28 cellular contexts compared by ENCODE assay signal in the genomic region with DNA sequence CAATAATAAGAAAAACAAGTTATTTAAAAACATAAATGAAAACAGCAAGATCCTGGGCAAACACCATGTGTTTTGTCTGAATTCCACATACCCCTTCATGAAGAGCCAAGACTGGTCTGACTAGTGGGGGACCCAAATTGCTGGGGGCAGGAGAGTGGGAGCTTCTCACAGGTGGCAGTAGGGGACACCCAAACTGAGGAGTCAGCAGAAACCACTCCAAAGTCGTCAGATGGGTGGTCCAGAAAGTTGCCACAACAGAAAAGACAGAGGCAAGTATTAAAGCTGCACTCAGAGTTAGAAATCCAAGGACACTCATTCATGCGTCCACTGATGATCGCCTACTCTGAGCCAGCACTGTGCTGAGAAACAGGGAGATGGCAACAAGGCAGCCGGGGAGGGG. TPM values are rescaled to one million over a fixed set of nuclear protein-coding genes. Genes with fewer than 3 reads are reported as not detected.
A peak's percentile ranks its signal among the peaks of the same experiment; 100 is the strongest.
DNase-seq lines count a peak whose midpoint lies in the region; ATAC-seq, FAIRE-seq and TF ChIP-seq lines count a peak whose summit lies in the region.
"Had no signal": no experiment of that assay in that cellular context is flagged by ENCODE, and none has a peak within 500 bp of the region (broad histone marks: within the 10 kb centered on the region; RNA-seq: fewer than 3 reads in every experiment).

No MANE protein-coding gene starts in this region.

- H3K36me3 ChIP-seq in K562 (ENCODE audit: control insufficient read depth, insufficient read depth, low read length), result no peaks in the 10 kb centered on the region
- H3K36me3 ChIP-seq in trophoblast cell (ENCODE audit: control insufficient read depth in 1 of 2, insufficient read depth in 2 of 2, low read length in 2 of 2), result no peaks in the 10 kb centered on the region
- H3K36me3 ChIP-seq: BLaER1, HAP-1 had no signal

- no peak for DNase-seq in natural killer cell treated with Interleukin-12 subunit alpha and Interleukin-12 subunit beta and Interleukin-15 and Interleukin-18, amount 100 ng/mL, for 72 hours (ENCODE audit: low spot score)
- no peak for DNase-seq in natural killer cell
- no peak for DNase-seq in K562 (ENCODE audit: extremely low read depth in 1 of 4, low spot score in 3 of 4)
- no peak for DNase-seq in trophoblast cell
- no peak for DNase-seq in EL
- no peak for DNase-seq in MCF 10A (ENCODE audit: unreplicated experiment)
- DNase-seq in HK-2 (ENCODE audit: unreplicated experiment), result no peak
- no peak for DNase-seq in G401 (ENCODE audit: low spot score)
- DNase-seq: 8988T; CD4-positive, alpha-beta T cell; GM23248; HFFc6; NCI-H1092; NCI-H1436; NCI-H187; NCI-H2171 treated with DMSO at 0.1 percent for 48 hours; NCI-H345; NCI-H524; NCI-H748 treated with DMSO at 0.1 percent for 48 hours; SIG-M5; SK-N-SH had no signal

- no peak overlapping the region for H3K4me2 ChIP-seq in K562 (ENCODE audit: insufficient read depth, low read length)
- H3K4me2 ChIP-seq in trophoblast cell (ENCODE audit: low read length), result no peak overlapping the region
- H3K4me2 ChIP-seq: BLaER1 had no signal

- no peaks in the 10 kb centered on the region for H3K9me3 Mint-ChIP-seq in natural killer cell treated with Interleukin-12 subunit alpha and Interleukin-12 subunit beta and Interleukin-15 and Interleukin-18, amount 100 ng/mL, for 72 hours
- no peaks in the 10 kb centered on the region for H3K9me3 Mint-ChIP-seq in natural killer cell
- H3K9me3 Mint-ChIP-seq in MCF 10A (ENCODE audit: unreplicated experiment), result no peaks in the 10 kb centered on the region
- H3K9me3 Mint-ChIP-seq: CD4-positive, alpha-beta T cell; HFFc6; IgD-negative memory B cell had no signal

- H2AK5ac ChIP-seq in trophoblast cell (ENCODE audit: low read length), result peak overlapping the region; percentile 85

- TF ChIP-seq EP300 in K562 (IDR thresholded peaks at IDR 0.05; ENCODE audit: low read length), result no peak

- peak overlapping the region; percentile 74 for H2BK12ac ChIP-seq in trophoblast cell (ENCODE audit: low read length)

- no peak overlapping the region for H4K12ac ChIP-seq in trophoblast cell (ENCODE audit: low read depth, low read length)

- TF ChIP-seq CTCF in natural killer cell (IDR thresholded peaks at IDR 0.05) (no peak), K562 (IDR thresholded peaks at IDR 0.05 in 2 of 3, conservative IDR thresholded peaks at IDR 0.05 in 1 of 3; ENCODE audit: insufficient read depth in 2 of 3, low read depth in 1 of 3, low read length in 3 of 3) (no peak), MCF 10A (IDR thresholded peaks at IDR 0.05; ENCODE audit: unreplicated experiment) (no peak)

- H3K9me3 ChIP-seq in K562 (replicated peaks; ENCODE audit: control insufficient read depth, insufficient read depth, low read depth, low read length), result no peaks in the 10 kb centered on the region
- no peaks in the 10 kb centered on the region for H3K9me3 ChIP-seq in trophoblast cell (ENCODE audit: insufficient read depth, low read depth, low read length)
- H3K9me3 ChIP-seq: BLaER1, HAP-1, SK-N-SH had no signal

- H4K8ac ChIP-seq in trophoblast cell (ENCODE audit: low read depth, low read length), result peak overlapping the region; percentile 3

- POLR2A ChIA-PET in K562 (lab: Yijun Ruan, JAX) (interaction anchor here (0.6 kb wide), 2 partner anchors 9 to 297 kb away, joined by 3 to 4 read pairs; no protein-coding TSS in a partner anchor), MCF 10A (lab: Yijun Ruan, JAX) (no interaction called here)

- H3K79me2 ChIP-seq in K562 (ENCODE audit: control insufficient read depth, insufficient read depth, low read length), result no peaks in the 10 kb centered on the region
- no peaks in the 10 kb centered on the region for H3K79me2 ChIP-seq in trophoblast cell (ENCODE audit: control insufficient read depth, insufficient read depth, low read length, poor library complexity)

- peak overlapping the region; percentile 86 for H4K91ac ChIP-seq in trophoblast cell (ENCODE audit: low read depth, low read length)

- H3K4ac ChIP-seq in trophoblast cell (ENCODE audit: low read depth, low read length), result peak overlapping the region; percentile 39

- H3K4me3 Mint-ChIP-seq in natural killer cell treated with Interleukin-12 subunit alpha and Interleukin-12 subunit beta and Interleukin-15 and Interleukin-18, amount 100 ng/mL, for 72 hours, result no peak overlapping the region
- H3K4me3 Mint-ChIP-seq in natural killer cell (no peak overlapping the region), MCF 10A (ENCODE audit: unreplicated experiment) (no peak overlapping the region)
- H3K4me3 Mint-ChIP-seq: CD4-positive, alpha-beta T cell; HFFc6; IgD-negative memory B cell had no signal

- in situ Hi-C loops in K562 (cut with MboI) (no loop called here), G401 (cut with HindIII; ENCODE audit: low sequenced_read_pairs) (no loop called here)

- intact Hi-C loops in natural killer cell (cut with micrococcal nuclease) (no loop called here), K562 (cut with micrococcal nuclease) (no loop called here), MCF 10A (cut with micrococcal nuclease) (no loop called here)

- peak overlapping the region; percentile 18 for H3K14ac ChIP-seq in trophoblast cell (ENCODE audit: low read length)

- no peak for TF ChIP-seq RAD21 in K562 (CRISPR knock-in tag; conservative IDR thresholded peaks at IDR 0.05 in 1 of 2, IDR thresholded peaks at IDR 0.05 in 1 of 2)

- TF ChIP-seq POLR2A in K562 (conservative IDR thresholded peaks at IDR 0.05), result no peak

- no peaks in the 10 kb centered on the region for H3K36me3 Mint-ChIP-seq in natural killer cell treated with Interleukin-12 subunit alpha and Interleukin-12 subunit beta and Interleukin-15 and Interleukin-18, amount 100 ng/mL, for 72 hours
- H3K36me3 Mint-ChIP-seq in natural killer cell (no peaks in the 10 kb centered on the region), MCF 10A (ENCODE audit: insufficient read depth, unreplicated experiment) (no peaks in the 10 kb centered on the region)

- ATAC-seq in natural killer cell treated with Interleukin-12 subunit alpha and Interleukin-12 subunit beta and Interleukin-15 and Interleukin-18, amount 100 ng/mL, for 72 hours, result no peak
- ATAC-seq in natural killer cell (no peak), K562 (no peak)

- WGBS in K562 (ENCODE audit: insufficient coverage, low coverage, missing lambda C conversion rate), result 71% methylated on average over 4 of the region's 4 CpGs
- no CpG with 5 or more reads among the region's 4 CpGs for WGBS in trophoblast cell (ENCODE audit: extremely low coverage, insufficient coverage, insufficient read length)

- H3K27ac ChIP-seq in K562 (ENCODE audit: extremely low read depth, low read depth, low read length) (no peak overlapping the region), trophoblast cell (ENCODE audit: low read depth, low read length) (no peak overlapping the region)
- H3K27ac ChIP-seq: BLaER1, GM23248 had no signal

- H2BK5ac ChIP-seq in trophoblast cell (ENCODE audit: low read depth, low read length, poor library complexity), result peak overlapping the region; percentile 73

- FAIRE-seq in K562 (lab: Jason Lieb, UNC), result no peak
- FAIRE-seq: D721Med, G401.6, HTR-8/SVneo, RCC 7860 had no signal

- peaks cover 13% of the 10 kb centered on the region for H3K79me1 ChIP-seq in trophoblast cell (ENCODE audit: low read length)

- no TSS peak for BruUV-seq in K562 (replicated peaks; lab: Mats Ljungman, UMichigan)
- no TSS peak for BruUV-seq in MCF 10A (replicated peaks; lab: Mats Ljungman, UMichigan)

- no peak overlapping the region for H2AFZ ChIP-seq in K562 (ENCODE audit: low read depth, low read length)
- H2AFZ ChIP-seq in trophoblast cell (ENCODE audit: insufficient read depth, low read length, poor library complexity), result no peak overlapping the region
- H2AFZ ChIP-seq: GM23248 had no signal

- H3K4me3 ChIP-seq in K562 (no peak overlapping the region), trophoblast cell (ENCODE audit: low read depth, low read length) (no peak overlapping the region)
- H3K4me3 ChIP-seq: BLaER1, GM23248, HAP-1 had no signal

- H3K23ac ChIP-seq in trophoblast cell (ENCODE audit: low read length), result no peak overlapping the region

- CTCF ChIA-PET in K562 (lab: Yijun Ruan, JAX; ENCODE audit: low intra/inter-chr PET ratio), result no interaction called here
- CTCF ChIA-PET in MCF 10A (lab: Yijun Ruan, JAX), result no interaction called here

- H3K4me1 Mint-ChIP-seq in natural killer cell treated with Interleukin-12 subunit alpha and Interleukin-12 subunit beta and Interleukin-15 and Interleukin-18, amount 100 ng/mL, for 72 hours (ENCODE audit: low read depth in 2 of 2), result peaks cover 20 to 21% of the 10 kb centered on the region in 2 donors
- H3K4me1 Mint-ChIP-seq in natural killer cell, result peaks cover 9 to 17% of the 10 kb centered on the region in 2 donors
- no peaks in the 10 kb centered on the region for H3K4me1 Mint-ChIP-seq in MCF 10A (ENCODE audit: insufficient read depth, unreplicated experiment)

- H4K20me1 ChIP-seq in K562 (replicated peaks; ENCODE audit: control insufficient read depth, insufficient read depth, low read length), result no peaks in the 10 kb centered on the region
- H4K20me1 ChIP-seq: BLaER1 had no signal

- H3K27me3 Mint-ChIP-seq in natural killer cell treated with Interleukin-12 subunit alpha and Interleukin-12 subunit beta and Interleukin-15 and Interleukin-18, amount 100 ng/mL, for 72 hours, result no peaks in the 10 kb centered on the region
- H3K27me3 Mint-ChIP-seq in natural killer cell (ENCODE audit: low read depth in 2 of 2) (no peaks in the 10 kb centered on the region), MCF 10A (ENCODE audit: insufficient read depth, unreplicated experiment) (no peaks in the 10 kb centered on the region)
- H3K27me3 Mint-ChIP-seq: CD4-positive, alpha-beta T cell; IgD-negative memory B cell had no signal

- H3K4me1 ChIP-seq in K562 (replicated peaks in 1 of 2; ENCODE audit: control insufficient read depth in 2 of 2, insufficient read depth in 2 of 2, low read length in 2 of 2) (peaks cover 0 to 19% of the 10 kb centered on the region in 2 experiments; a peak in 3 of 5 replicates), trophoblast cell (ENCODE audit: control insufficient read depth in 1 of 2, insufficient read depth in 2 of 2, low read length in 2 of 2) (peaks cover 5 to 9% of the 10 kb centered on the region in 2 experiments)
- H3K4me1 ChIP-seq: BLaER1 had no signal

- no peaks in the 10 kb centered on the region for H3K9me1 ChIP-seq in K562 (ENCODE audit: control insufficient read depth, insufficient read depth, low read length)

- H3K9ac ChIP-seq in K562 (ENCODE audit: insufficient read depth in 1 of 2, low read depth in 2 of 2, low read length in 2 of 2) (no peak overlapping the region), trophoblast cell (ENCODE audit: low read length) (no peak overlapping the region)
- H3K9ac ChIP-seq: BLaER1, GM23248, SK-N-SH had no signal

- H3K18ac ChIP-seq in trophoblast cell (ENCODE audit: low read length), result peak overlapping the region; percentile 72

- peak overlapping the region; percentile 91 for H2BK120ac ChIP-seq in trophoblast cell (ENCODE audit: insufficient read depth, low read length, poor library complexity)

- peak overlapping the region; percentile 21 to 68 for H3K27ac Mint-ChIP-seq in natural killer cell treated with Interleukin-12 subunit alpha and Interleukin-12 subunit beta and Interleukin-15 and Interleukin-18, amount 100 ng/mL, for 72 hours
- H3K27ac Mint-ChIP-seq in natural killer cell (no peak overlapping the region), MCF 10A (ENCODE audit: low read depth, unreplicated experiment) (no peak overlapping the region)
- H3K27ac Mint-ChIP-seq: CD4-positive, alpha-beta T cell; HFFc6; IgD-negative memory B cell had no signal

- no peaks in the 10 kb centered on the region for H3K27me3 ChIP-seq in K562 (ENCODE audit: control insufficient read depth in 2 of 2, insufficient read depth in 2 of 2, low read length in 2 of 2)
- H3K27me3 ChIP-seq in trophoblast cell (ENCODE audit: insufficient read depth, low read length), result no peaks in the 10 kb centered on the region
- H3K27me3 ChIP-seq: BLaER1 had no signal

RNA-seq across cellular contexts. Expression of gene LCLAT1, which starts 12.3 kb away (rescaled TPM):
- 10 to 100 TPM; 25.5 to 33.1 TPM for total RNA-seq in natural killer cell treated with Interleukin-12 subunit alpha and Interleukin-12 subunit beta and Interleukin-15 and Interleukin-18, amount 100 ng/mL, for 72 hours
- total RNA-seq in natural killer cell (10 to 100 TPM; 13.0 to 16.2 (median 14.2) TPM), K562 (2014; rRNA removed) (12.1 and 12.2 TPM in 2 replicates), K562 (2014; rRNA removed; fragmentation: Illumina TruSeq; extraction: Trizol) (27.0 and 27.1 TPM in 2 replicates), K562 (2015; rRNA removed; fragmentation: Illumina TruSeq; extraction: Trizol) (21.5 and 22.9 TPM in 2 replicates), K562 (2021) (28.6 and 29.7 TPM in 2 replicates), MCF 10A (2022) (27.5 and 29.0 TPM in 2 replicates)
- total RNA-seq in K562 (2011; cell fraction: chromatin; rRNA removed; ENCODE audit: low replicate concordance), result 59.6 and 95.0 TPM in 2 replicates
- total RNA-seq in K562 (2011; cell fraction: nucleolus; rRNA removed), result 20.0 and 25.8 TPM in 2 replicates
- 38.7 and 54.7 TPM in 2 replicates for total RNA-seq in K562 (2011; cell fraction: nucleoplasm; rRNA removed)
- polyA plus RNA-seq in K562 (2011; rRNA removed) (15.4 and 25.4 TPM in 2 replicates), K562 (2014; fragmentation: Illumina TruSeq; extraction: Trizol) (10.3 and 12.8 TPM in 2 replicates), K562 (2014; fragmentation: Nextera tagmentation; extraction: Ambion mirVana) (10 to 100 TPM; 29.4 to 63.3 TPM), K562 (2014; rRNA removed) (8.9 and 12.6 TPM in 2 replicates)
- 7.2 and 9.5 TPM in 2 replicates for polyA plus RNA-seq in K562 (2011; cell fraction: cytosol; rRNA removed)
- polyA plus RNA-seq in K562 (2011; cell fraction: nucleus; rRNA removed), result 7.9 and 10.6 TPM in 2 replicates
- polyA plus RNA-seq in K562 (2012), result 4.2 and 6.3 TPM in 2 replicates
- 84.0 and 84.7 TPM in 2 replicates for polyA minus RNA-seq in K562 (2011; rRNA and poly(A)+ RNA removed)
- 17.6 and 25.5 TPM in 2 replicates for polyA minus RNA-seq in K562 (2011; cell fraction: cytosol; rRNA and poly(A)+ RNA removed)
- 28.4 and 38.2 TPM in 2 replicates for polyA minus RNA-seq in K562 (2011; cell fraction: nucleus; rRNA and poly(A)+ RNA removed)
- 10.4 and 10.6 TPM in 2 replicates for polyA plus RNA-seq in trophoblast cell (2013)
- 6.7 and 41.8 TPM in 2 replicates for total RNA-seq in G401 (2014; rRNA removed; shearing (Covaris generic))

Comparison
In these comparisons a context has a peak if more than half of its experiments do, and no peak if none do; other contexts are left out.
1. H3K27ac Mint-ChIP-seq: peak in natural killer cell treated with Interleukin-12 subunit alpha and Interleukin-12 subunit beta and Interleukin-15 and Interleukin-18, amount 100 ng/mL, for 72 hours (2 of 2); none in natural killer cell (0 of 2) and MCF 10A (single experiment).